Comparison of ENCODE assay signal across 1 cellular context in the genomic region with DNA sequence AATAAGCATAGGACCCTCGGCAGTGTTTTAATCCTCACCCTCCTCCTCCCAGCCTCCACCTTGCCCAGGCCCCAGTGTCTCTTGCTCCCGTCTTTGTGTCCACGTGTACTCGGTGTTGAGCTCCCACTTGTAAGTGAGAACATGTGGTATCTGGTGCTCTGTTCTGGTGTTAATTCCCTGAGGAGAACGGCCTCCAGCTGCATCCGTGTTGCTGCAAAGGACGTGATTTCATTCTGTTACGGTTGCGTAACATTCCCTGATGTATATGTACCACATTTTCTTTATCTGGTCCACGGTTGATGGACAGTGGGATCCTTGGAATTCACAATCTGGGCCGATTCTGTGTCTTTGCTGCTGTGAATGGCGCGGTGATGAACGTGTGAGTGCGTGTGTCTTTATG.
TF ChIP-seq lines count a peak whose summit lies in the region.

No MANE protein-coding gene starts in this region.

TF ChIP-seq in HepG2, 621 proteins besides CTCF, POLR2A, EP300 and RAD21:
- TF ChIP-seq CEBPB (IDR thresholded peaks at IDR 0.05; ENCODE audit: borderline replicate concordance, low read depth, low read length) (peak; percentile 81), CEBPG (CRISPR knock-in tag; IDR thresholded peaks at IDR 0.05) (0 out of 2 replicates have a peak, but pooled peaks have one; percentile 4), ZNF737 (CRISPR knock-in tag; IDR thresholded peaks at IDR 0.05; ENCODE audit: borderline replicate concordance) (no peak), TSC22D2 (CRISPR knock-in tag; IDR thresholded peaks at IDR 0.05; ENCODE audit: borderline replicate concordance) (no peak)
